In genomic region chr4:138650917-138651564, GRCh38 we compare ENCODE assay signal across 11 cellular contexts.
DNase-seq lines count a peak whose midpoint lies in the region; ATAC-seq, FAIRE-seq and TF ChIP-seq lines count a peak whose summit lies in the region.
"Had no signal": no experiment of that assay in that cellular context is flagged by ENCODE, and none has a peak within 500 bp of the region (broad histone marks: within the 10 kb centered on the region; RNA-seq: fewer than 3 reads in every experiment).

No MANE protein-coding gene starts in this region.

- no peaks in the 10 kb centered on the region for H3K36me3 ChIP-seq in keratinocyte (ENCODE audit: control insufficient read depth in 2 of 2, extremely low read depth in 1 of 2, insufficient read depth in 2 of 2, low read length in 2 of 2)
- no peaks in the 10 kb centered on the region for H3K36me3 ChIP-seq in endodermal cell (ENCODE audit: control insufficient read depth, insufficient read depth, low read length)

- H3K79me2 ChIP-seq in keratinocyte (ENCODE audit: control insufficient read depth, insufficient read depth, low read length): no peaks in the 10 kb centered on the region

- no peak overlapping the region for H2AFZ ChIP-seq in keratinocyte (ENCODE audit: control insufficient read depth, low read length)

- no peaks in the 10 kb centered on the region for H3K9me1 ChIP-seq in keratinocyte (ENCODE audit: control insufficient read depth, extremely low read depth, insufficient read depth, low read length)

- no peaks in the 10 kb centered on the region for H4K20me1 ChIP-seq in keratinocyte (ENCODE audit: control insufficient read depth, extremely low read depth, insufficient read depth, low read length)

- no peaks in the 10 kb centered on the region for H3K27me3 Mint-ChIP-seq in endodermal cell (ENCODE audit: insufficient read depth)
- H3K27me3 Mint-ChIP-seq in activated naive CD4-positive, alpha-beta T cell treated with anti-CD3 and anti-CD28 coated beads, Interleukin-2, amount 10 ng/mL, durations not matched to agents 7 days and 5 days: no peaks in the 10 kb centered on the region

- H3K9ac ChIP-seq in keratinocyte (ENCODE audit: control insufficient read depth, extremely low read depth, insufficient read depth, low read length): no peak overlapping the region
- no peak overlapping the region for H3K9ac ChIP-seq in endodermal cell (ENCODE audit: extremely low read depth, low read length, poor library complexity, severe bottlenecking)

- no peak overlapping the region for H3K27ac Mint-ChIP-seq in endodermal cell
- no peak overlapping the region for H3K27ac Mint-ChIP-seq in activated naive CD4-positive, alpha-beta T cell treated with anti-CD3 and anti-CD28 coated beads, Interleukin-2, amount 10 ng/mL, durations not matched to agents 7 days and 5 days
- H3K27ac Mint-ChIP-seq: activated naive CD4-positive, alpha-beta T cell treated with anti-CD3 and anti-CD28 coated beads for 36 hours; stimulated activated naive CD8-positive, alpha-beta T cell treated with anti-CD3 and anti-CD28 coated beads, Interleukin-15, amount 100 ng/mL, for 72 hours; T-helper 1 cell treated with Interleukin-12 subunit alpha and Interleukin-12 subunit beta and Interleukin-4 antibody, amounts not matched to agents 30 μg/mL and 1 μg/mL, for 36 hours had no signal

- H3K4me3 Mint-ChIP-seq in endodermal cell: no peak overlapping the region
- no peak overlapping the region for H3K4me3 Mint-ChIP-seq in activated naive CD4-positive, alpha-beta T cell treated with anti-CD3 and anti-CD28 coated beads, Interleukin-2, amount 10 ng/mL, durations not matched to agents 7 days and 5 days
- H3K4me3 Mint-ChIP-seq: activated naive CD4-positive, alpha-beta T cell treated with anti-CD3 and anti-CD28 coated beads for 36 hours; stimulated activated naive CD8-positive, alpha-beta T cell treated with anti-CD3 and anti-CD28 coated beads, Interleukin-15, amount 100 ng/mL, for 72 hours; T-helper 1 cell treated with Interleukin-12 subunit alpha and Interleukin-12 subunit beta and Interleukin-4 antibody, amounts not matched to agents 30 μg/mL and 1 μg/mL, for 36 hours had no signal

- H3K27ac ChIP-seq in keratinocyte (ENCODE audit: control insufficient read depth, insufficient read depth, low read length) (no peak overlapping the region), endodermal cell (ENCODE audit: low read depth, low read length) (no peak overlapping the region)

- DNase-seq in GM04504 (ENCODE audit: low read depth): peak; percentile 98
- DNase-seq in T1000 (lab: John Stamatoyannopoulos, UW): peak; percentile 54
- DNase-seq in keratinocyte (ENCODE audit: low read depth, low spot score): no peak
- DNase-seq in endodermal cell: no peak
- DNase-seq in amygdala (lab: John Stamatoyannopoulos, UW): no peak
- DNase-seq in UCSD-AML1 (lab: John Stamatoyannopoulos, UW; ENCODE audit: unreplicated experiment): no peak
- no peak for DNase-seq in activated naive CD4-positive, alpha-beta T cell treated with anti-CD3 and anti-CD28 coated beads, Interleukin-2, amount 10 ng/mL, durations not matched to agents 7 days and 5 days
- DNase-seq: activated naive CD4-positive, alpha-beta T cell treated with anti-CD3 and anti-CD28 coated beads for 36 hours; stimulated activated naive CD8-positive, alpha-beta T cell treated with anti-CD3 and anti-CD28 coated beads, Interleukin-15, amount 100 ng/mL, for 72 hours had no signal

- peaks cover 10% of the 10 kb centered on the region for H3K4me1 Mint-ChIP-seq in endodermal cell
- H3K4me1 Mint-ChIP-seq in activated naive CD4-positive, alpha-beta T cell treated with anti-CD3 and anti-CD28 coated beads, Interleukin-2, amount 10 ng/mL, durations not matched to agents 7 days and 5 days: no peaks in the 10 kb centered on the region
- H3K4me1 Mint-ChIP-seq: stimulated activated naive CD8-positive, alpha-beta T cell treated with anti-CD3 and anti-CD28 coated beads, Interleukin-15, amount 100 ng/mL, for 72 hours had no signal

- H3K4me1 ChIP-seq in keratinocyte (ENCODE audit: control insufficient read depth, extremely low read depth, insufficient read depth, low read length) (no peaks in the 10 kb centered on the region), endodermal cell (ENCODE audit: control insufficient read depth, insufficient read depth, low read length) (no peaks in the 10 kb centered on the region)

- H3K4me3 ChIP-seq in keratinocyte (ENCODE audit: control insufficient read depth in 2 of 3, extremely low read depth in 1 of 3, insufficient read depth in 2 of 3, low read depth in 1 of 3, low read length in 3 of 3) (no peak overlapping the region), endodermal cell (ENCODE audit: low read length) (no peak overlapping the region)

- TF ChIP-seq CTCF in keratinocyte (optimal IDR thresholded peaks at IDR 0.05 in 1 of 3, IDR thresholded peaks at IDR 0.05 in 1 of 3, conservative IDR thresholded peaks at IDR 0.05 in 1 of 3; ENCODE audit: extremely low read depth in 1 of 3, insufficient read depth in 2 of 3, low read length in 3 of 3) (no peak), endodermal cell (conservative IDR thresholded peaks at IDR 0.05) (no peak)

- no peaks in the 10 kb centered on the region for H3K9me3 Mint-ChIP-seq in endodermal cell
- no peaks in the 10 kb centered on the region for H3K9me3 Mint-ChIP-seq in activated naive CD4-positive, alpha-beta T cell treated with anti-CD3 and anti-CD28 coated beads, Interleukin-2, amount 10 ng/mL, durations not matched to agents 7 days and 5 days
- H3K9me3 Mint-ChIP-seq: activated naive CD4-positive, alpha-beta T cell treated with anti-CD3 and anti-CD28 coated beads for 36 hours; stimulated activated naive CD8-positive, alpha-beta T cell treated with anti-CD3 and anti-CD28 coated beads, Interleukin-15, amount 100 ng/mL, for 72 hours; T-helper 1 cell treated with Interleukin-12 subunit alpha and Interleukin-12 subunit beta and Interleukin-4 antibody, amounts not matched to agents 30 μg/mL and 1 μg/mL, for 36 hours had no signal

- dilution Hi-C loops in keratinocyte (cut with MboI; ENCODE audit: extremely low pct_ligation_motif_present, low sequenced_read_pairs): no loop called here

- H3K9me3 ChIP-seq in keratinocyte (ENCODE audit: control insufficient read depth, low read depth, low read length) (no peaks in the 10 kb centered on the region), endodermal cell (ENCODE audit: control insufficient read depth, low read length) (no peaks in the 10 kb centered on the region)

- CTCF ChIA-PET in activated naive CD4-positive, alpha-beta T cell treated with anti-CD3 and anti-CD28 coated beads, Interleukin-2, amount 10 ng/mL, durations not matched to agents 7 days and 5 days (lab: Charles Lee): no interaction called here

- no peak overlapping the region for H3K4me2 ChIP-seq in keratinocyte (ENCODE audit: control insufficient read depth, extremely low read depth, insufficient read depth, low read depth, low read length)

- FAIRE-seq in keratinocyte (lab: Jason Lieb, UNC): peak; percentile 13

- ATAC-seq in HG03354 (IDR thresholded peaks at IDR 0.05; ENCODE audit: poor library complexity, severe bottlenecking, unreplicated experiment): peak; percentile 70
- ATAC-seq: stimulated activated naive CD8-positive, alpha-beta T cell treated with anti-CD3 and anti-CD28 coated beads, Interleukin-15, amount 100 ng/mL, for 72 hours had no signal

- 87% methylated on average over 2 of the region's 2 CpGs; no CpG with 5 or more reads in 1 of the 2 experiments for WGBS in endodermal cell (ENCODE audit: insufficient coverage in 1 of 2, insufficient read length in 1 of 2), 2 experiments

- H3K27me3 ChIP-seq in keratinocyte (ENCODE audit: control insufficient read depth, extremely low read depth, insufficient read depth, low read length) (no peaks in the 10 kb centered on the region), endodermal cell (ENCODE audit: control insufficient read depth, insufficient read depth, low read length, poor library complexity, severe bottlenecking) (no peaks in the 10 kb centered on the region)

- H3K36me3 Mint-ChIP-seq in endodermal cell (ENCODE audit: low read depth): no peaks in the 10 kb centered on the region
- H3K36me3 Mint-ChIP-seq in activated naive CD4-positive, alpha-beta T cell treated with anti-CD3 and anti-CD28 coated beads, Interleukin-2, amount 10 ng/mL, durations not matched to agents 7 days and 5 days: no peaks in the 10 kb centered on the region

Comparison
In these comparisons a context has a peak if more than half of its experiments do, and no peak if none do; other contexts are left out.
1. DNase-seq: peak in GM04504 (single experiment) and T1000 (single experiment); none in keratinocyte (single experiment), endodermal cell (single experiment), amygdala (0 of 56), UCSD-AML1 (single experiment) and activated naive CD4-positive, alpha-beta T cell treated with anti-CD3 and anti-CD28 coated beads, Interleukin-2, amount 10 ng/mL, durations not matched to agents 7 days and 5 days (single experiment).